8 cellular contexts compared by ENCODE assay signal in the genomic region with DNA sequence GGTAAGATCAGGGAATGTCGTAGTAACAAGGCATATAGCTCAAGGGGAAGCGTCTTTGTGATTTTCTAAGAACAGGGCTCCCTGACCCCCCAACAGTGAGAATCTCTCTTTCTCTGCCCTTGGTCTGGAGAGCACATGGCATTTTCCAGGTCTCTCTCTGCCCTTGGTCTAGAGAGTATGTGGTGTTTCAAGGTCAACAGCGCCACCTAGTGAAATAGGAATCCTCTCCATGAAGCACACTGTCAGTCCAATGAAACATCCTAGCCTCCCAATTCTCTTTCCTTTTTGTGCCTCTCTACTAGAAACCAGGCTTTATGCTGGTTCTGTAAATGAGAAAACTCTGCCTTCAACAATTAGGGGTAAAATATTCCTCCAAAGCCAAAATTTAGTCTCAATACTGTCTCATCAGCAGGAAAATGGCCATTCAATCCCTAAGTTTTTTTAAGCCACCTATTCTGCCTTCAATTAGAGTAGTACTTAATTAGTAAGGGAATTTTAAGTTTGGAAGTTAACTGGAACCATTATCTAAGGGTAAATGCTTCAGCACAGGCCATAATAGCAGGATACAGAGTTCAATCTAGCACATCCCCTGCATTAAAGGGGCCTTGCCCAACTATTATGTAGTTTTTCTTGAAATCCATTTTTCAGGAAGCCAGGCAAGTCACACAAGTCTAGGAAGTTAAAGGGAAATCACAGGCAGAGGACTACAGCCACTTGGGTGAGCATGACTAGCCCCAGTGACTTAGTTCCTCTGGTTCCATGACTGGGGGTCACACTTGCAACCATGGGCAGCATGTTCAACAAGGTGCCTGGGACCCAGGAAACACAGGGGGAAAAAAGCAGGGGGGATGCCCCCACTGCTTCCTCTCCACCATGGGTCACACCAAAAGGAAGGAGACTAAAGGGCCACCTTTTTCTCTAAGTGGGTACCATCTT. TPM values are rescaled to one million over a fixed set of nuclear protein-coding genes. Genes with fewer than 3 reads are reported as not detected.
DNase-seq lines count a peak whose midpoint lies in the region; ATAC-seq and TF ChIP-seq lines count a peak whose summit lies in the region.

No MANE protein-coding gene starts in this region.

- ATAC-seq in activated CD4-positive, alpha-beta T cell treated with anti-CD3 and anti-CD28 coated beads for 36 hours: peak; percentile 58
- ATAC-seq in HG03159 (IDR thresholded peaks at IDR 0.05; ENCODE audit: unreplicated experiment): no peak

- H3K27me3 Mint-ChIP-seq in activated CD4-positive, alpha-beta T cell treated with anti-CD3 and anti-CD28 coated beads for 36 hours: no peaks in the 10 kb centered on the region

- DNase-seq in activated CD4-positive, alpha-beta T cell treated with anti-CD3 and anti-CD28 coated beads for 36 hours: peak; percentile 55
- DNase-seq in activated CD4-positive, alpha-beta T cell treated with anti-CD3 and anti-CD28 coated beads for 1 hour: no peak
- DNase-seq in NCI-H2171 (lab: John Stamatoyannopoulos, UW) (peak; percentile 13), fibroblast of the conjunctiva (ENCODE audit: low read depth) (peak; percentile 28), renal cortical epithelial cell (ENCODE audit: low read depth) (peak; percentile 32), ecto neural progenitor cell (ENCODE audit: low spot score) (no peak)

- POLR2A ChIA-PET in activated CD4-positive, alpha-beta T cell treated with anti-CD3 and anti-CD28 coated beads for 36 hours (lab: Charles Lee): no interaction called here

- intact Hi-C loops in activated CD4-positive, alpha-beta T cell treated with anti-CD3 and anti-CD28 coated beads for 36 hours (cut with DNase I, micrococcal nuclease): loop anchor here (1.0 to 5.0 kb wide), 4 partner anchors 197 to 773 kb away; no protein-coding TSS in a partner anchor

- H3K9me3 Mint-ChIP-seq in activated CD4-positive, alpha-beta T cell treated with anti-CD3 and anti-CD28 coated beads for 36 hours (ENCODE audit: low read depth): peaks cover 20% of the 10 kb centered on the region

- peaks cover 8% of the 10 kb centered on the region for H3K4me1 Mint-ChIP-seq in activated CD4-positive, alpha-beta T cell treated with anti-CD3 and anti-CD28 coated beads for 36 hours

- H3K36me3 Mint-ChIP-seq in activated CD4-positive, alpha-beta T cell treated with anti-CD3 and anti-CD28 coated beads for 36 hours (ENCODE audit: low read depth): peaks cover 51% of the 10 kb centered on the region

- H3K27ac Mint-ChIP-seq in activated CD4-positive, alpha-beta T cell treated with anti-CD3 and anti-CD28 coated beads for 36 hours: no peak overlapping the region

- no peak overlapping the region for H3K4me3 ChIP-seq in WI38 (ENCODE audit: low read depth, low read length)

- H3K4me3 Mint-ChIP-seq in activated CD4-positive, alpha-beta T cell treated with anti-CD3 and anti-CD28 coated beads for 36 hours: no peak overlapping the region

- CTCF ChIA-PET in activated CD4-positive, alpha-beta T cell treated with anti-CD3 and anti-CD28 coated beads for 36 hours (lab: Charles Lee): interaction anchor here (0.6 to 2.0 kb wide), 9 partner anchors 8 to 773 kb away, joined by 3 to 6 read pairs (median 4); no protein-coding TSS in a partner anchor

- peak; percentile 59 for TF ChIP-seq CTCF in WI38 (IDR thresholded peaks at IDR 0.05; ENCODE audit: low read depth, low read length)

RNA-seq across cellular contexts. Expression of a gene that starts 12.4 kb away (rescaled TPM):
- 10 to 100 TPM; 66.1 to 67.3 TPM for total RNA-seq in activated CD4-positive, alpha-beta T cell treated with anti-CD3 and anti-CD28 coated beads for 36 hours
- 28.2 and 30.6 TPM in 2 replicates for total RNA-seq in renal cortical epithelial cell

RNA-seq across cellular contexts. Expression of a gene that starts 39.0 kb away (rescaled TPM):
- total RNA-seq in activated CD4-positive, alpha-beta T cell treated with anti-CD3 and anti-CD28 coated beads for 36 hours: 10 to 100 TPM; 12.7 to 20.0 TPM
- 32.0 and 42.2 TPM in 2 replicates for total RNA-seq in renal cortical epithelial cell

RNA-seq across cellular contexts. Expression of a gene that starts 44.2 kb away (rescaled TPM):
- total RNA-seq in activated CD4-positive, alpha-beta T cell treated with anti-CD3 and anti-CD28 coated beads for 36 hours: 1,000 to 10,000 TPM; 2,340 to 2,373 TPM
- 1,479 and 2,124 TPM in 2 replicates for total RNA-seq in renal cortical epithelial cell

Comparison
In these comparisons a context has a peak if more than half of its experiments do, and no peak if none do; other contexts are left out.
1. DNase-seq: peak in activated CD4-positive, alpha-beta T cell treated with anti-CD3 and anti-CD28 coated beads for 36 hours (single experiment), NCI-H2171 (single experiment), fibroblast of the conjunctiva (single experiment) and renal cortical epithelial cell (single experiment); none in activated CD4-positive, alpha-beta T cell treated with anti-CD3 and anti-CD28 coated beads for 1 hour (single experiment) and ecto neural progenitor cell (single experiment).